In genomic region chr7:29596593-29597178, GRCh38 we compare ENCODE assay signal across 20 cellular contexts. TPM values are rescaled to one million over a fixed set of nuclear protein-coding genes. Genes with fewer than 3 reads are reported as not detected.
DNase-seq lines count a peak whose midpoint lies in the region; ATAC-seq, FAIRE-seq and TF ChIP-seq lines count a peak whose summit lies in the region.
"Had no signal": no experiment of that assay in that cellular context is flagged by ENCODE, and none has a peak within 500 bp of the region (broad histone marks: within the 10 kb centered on the region; RNA-seq: fewer than 3 reads in every experiment).

No MANE protein-coding gene starts in this region.

- H3K27ac Mint-ChIP-seq in activated CD4-positive, alpha-beta T cell treated with anti-CD3 and anti-CD28 coated beads, Interleukin-2, amount 10 ng/mL, durations not matched to agents 24 days and 14 days, result no peak overlapping the region
- H3K27ac Mint-ChIP-seq in activated CD4-positive, alpha-beta T cell treated with anti-CD3 and anti-CD28 coated beads, Interleukin-2, amount 10 ng/mL, durations not matched to agents 7 days and 5 days, result no peak overlapping the region
- H3K27ac Mint-ChIP-seq: H9 had no signal

- H3K4me1 Mint-ChIP-seq in activated CD4-positive, alpha-beta T cell treated with anti-CD3 and anti-CD28 coated beads, Interleukin-2, amount 10 ng/mL, durations not matched to agents 24 days and 14 days, result no peaks in the 10 kb centered on the region
- H3K4me1 Mint-ChIP-seq in activated CD4-positive, alpha-beta T cell treated with anti-CD3 and anti-CD28 coated beads, Interleukin-2, amount 10 ng/mL, durations not matched to agents 7 days and 5 days, result no peaks in the 10 kb centered on the region

- POLR2A ChIA-PET in activated CD4-positive, alpha-beta T cell treated with anti-CD3 and anti-CD28 coated beads, Interleukin-2, amount 10 ng/mL, durations not matched to agents 7 days and 5 days (lab: Charles Lee), result no interaction called here
- POLR2A ChIA-PET in HEK293T (lab: Yijun Ruan, JAX), result no interaction called here

- H3K4me3 Mint-ChIP-seq in activated CD4-positive, alpha-beta T cell treated with anti-CD3 and anti-CD28 coated beads, Interleukin-2, amount 10 ng/mL, durations not matched to agents 24 days and 14 days, result no peak overlapping the region
- H3K4me3 Mint-ChIP-seq in activated CD4-positive, alpha-beta T cell treated with anti-CD3 and anti-CD28 coated beads, Interleukin-2, amount 10 ng/mL, durations not matched to agents 7 days and 5 days, result no peak overlapping the region
- H3K4me3 Mint-ChIP-seq: H9 had no signal

- H3K4me3 ChIP-seq in bronchial epithelial cell (ENCODE audit: low read depth, low read length) (no peak overlapping the region), ascending aorta (no peak overlapping the region), osteoblast (ENCODE audit: insufficient read depth, low read length) (no peak overlapping the region)
- H3K4me3 ChIP-seq: GM12878 had no signal

- H3K4me2 ChIP-seq in osteoblast (ENCODE audit: insufficient read depth, low read length), result no peak overlapping the region

- peak; percentile 26 for DNase-seq in activated CD4-positive, alpha-beta T cell treated with anti-CD3 and anti-CD28 coated beads, Interleukin-2, amount 10 ng/mL, durations not matched to agents 24 days and 14 days
- no peak for DNase-seq in activated CD4-positive, alpha-beta T cell treated with anti-CD3 and anti-CD28 coated beads, Interleukin-2, amount 10 ng/mL, durations not matched to agents 7 days and 5 days
- DNase-seq in bronchial epithelial cell (ENCODE audit: low read depth) (no peak), ascending aorta (ENCODE audit: low spot score in 2 of 2) (no peak), osteoblast (ENCODE audit: insufficient read length, low spot score, missing footprints) (no peak), HEK293T (ENCODE audit: extremely low spot score) (no peak)
- DNase-seq: 8988T, C1 segment of cervical spinal cord, DND-41, H9, MV-4-11, NCI-H1417, NCI-H187 treated with DMSO at 0.1 percent for 48 hours, NCI-H446, NCI-H774, RPMI8226 had no signal

- CTCF ChIA-PET in activated CD4-positive, alpha-beta T cell treated with anti-CD3 and anti-CD28 coated beads, Interleukin-2, amount 10 ng/mL, durations not matched to agents 7 days and 5 days (lab: Charles Lee), result no interaction called here
- CTCF ChIA-PET in HEK293T (lab: Yijun Ruan, JAX), result interaction anchor here (0.6 kb wide), 1 partner anchor 675 kb away, joined by 3 read pairs; no protein-coding TSS in a partner anchor

- H2AFZ ChIP-seq in osteoblast (ENCODE audit: low read length), result no peak overlapping the region

- TF ChIP-seq CTCF in bronchial epithelial cell (IDR thresholded peaks at IDR 0.05; ENCODE audit: insufficient read depth, low read length, severe bottlenecking) (no peak), ascending aorta (IDR thresholded peaks at IDR 0.05) (no peak), osteoblast (IDR thresholded peaks at IDR 0.05; ENCODE audit: extremely low read depth, low read depth, low read length) (no peak)

- FAIRE-seq in bronchial epithelial cell (lab: Jason Lieb, UNC) (peak; percentile 75), islet of Langerhans (lab: Jason Lieb, UNC) (peak; percentile 17)
- FAIRE-seq: G401.6, GM12878 had no signal

- no peaks in the 10 kb centered on the region for H3K27me3 Mint-ChIP-seq in activated CD4-positive, alpha-beta T cell treated with anti-CD3 and anti-CD28 coated beads, Interleukin-2, amount 10 ng/mL, durations not matched to agents 24 days and 14 days
- H3K27me3 Mint-ChIP-seq in activated CD4-positive, alpha-beta T cell treated with anti-CD3 and anti-CD28 coated beads, Interleukin-2, amount 10 ng/mL, durations not matched to agents 7 days and 5 days, result no peaks in the 10 kb centered on the region

- H3K27me3 ChIP-seq in bronchial epithelial cell (ENCODE audit: control insufficient read depth, insufficient read depth, low read length) (no peaks in the 10 kb centered on the region), ascending aorta (no peaks in the 10 kb centered on the region), osteoblast (ENCODE audit: insufficient read depth, low read length) (no peaks in the 10 kb centered on the region)

- intact Hi-C loops in activated CD4-positive, alpha-beta T cell treated with anti-CD3 and anti-CD28 coated beads, Interleukin-2, amount 10 ng/mL, durations not matched to agents 24 days and 14 days (cut with micrococcal nuclease), result no loop called here
- intact Hi-C loops in ascending aorta (cut with DNase I), result no loop called here

- H3K79me2 ChIP-seq in osteoblast (ENCODE audit: insufficient read depth, low read length), result no peaks in the 10 kb centered on the region

- H3K4me1 ChIP-seq in ascending aorta (no peaks in the 10 kb centered on the region), osteoblast (ENCODE audit: insufficient read depth, low read length) (no peaks in the 10 kb centered on the region)

- ATAC-seq in GM21360 (IDR thresholded peaks at IDR 0.05; ENCODE audit: unreplicated experiment), result no peak
- ATAC-seq: GM12878 had no signal

- no peaks in the 10 kb centered on the region for H3K36me3 Mint-ChIP-seq in activated CD4-positive, alpha-beta T cell treated with anti-CD3 and anti-CD28 coated beads, Interleukin-2, amount 10 ng/mL, durations not matched to agents 24 days and 14 days (ENCODE audit: low read depth)
- H3K36me3 Mint-ChIP-seq in activated CD4-positive, alpha-beta T cell treated with anti-CD3 and anti-CD28 coated beads, Interleukin-2, amount 10 ng/mL, durations not matched to agents 7 days and 5 days (ENCODE audit: low read depth), result no peaks in the 10 kb centered on the region

- no peaks in the 10 kb centered on the region for H3K9me3 ChIP-seq in ascending aorta
- no peaks in the 10 kb centered on the region for H3K9me3 ChIP-seq in osteoblast (ENCODE audit: low read depth, low read length)

- H3K36me3 ChIP-seq in bronchial epithelial cell (ENCODE audit: control insufficient read depth, insufficient read depth, low read length) (no peaks in the 10 kb centered on the region), ascending aorta (no peaks in the 10 kb centered on the region), osteoblast (ENCODE audit: insufficient read depth, low read length) (no peaks in the 10 kb centered on the region)

- H3K27ac ChIP-seq in ascending aorta (no peak overlapping the region), osteoblast (ENCODE audit: low read depth, low read length) (no peak overlapping the region)

- no peaks in the 10 kb centered on the region for H3K9me3 Mint-ChIP-seq in activated CD4-positive, alpha-beta T cell treated with anti-CD3 and anti-CD28 coated beads, Interleukin-2, amount 10 ng/mL, durations not matched to agents 24 days and 14 days
- H3K9me3 Mint-ChIP-seq in activated CD4-positive, alpha-beta T cell treated with anti-CD3 and anti-CD28 coated beads, Interleukin-2, amount 10 ng/mL, durations not matched to agents 7 days and 5 days, result no peaks in the 10 kb centered on the region
- H3K9me3 Mint-ChIP-seq: H9 had no signal

- no peaks in the 10 kb centered on the region for H4K20me1 ChIP-seq in osteoblast (ENCODE audit: insufficient read depth, low read length)

TF ChIP-seq in HEK293T, 16 proteins besides CTCF, POLR2A, EP300 and RAD21:
- TF ChIP-seq NFRKB (IDR thresholded peaks at IDR 0.05) (no peak), FOXM1 (IDR thresholded peaks at IDR 0.05; ENCODE audit: borderline replicate concordance) (no peak), SP1 (IDR thresholded peaks at IDR 0.05) (no peak), LEF1 (IDR thresholded peaks at IDR 0.05; ENCODE audit: borderline replicate concordance) (no peak), SUZ12 (IDR thresholded peaks at IDR 0.05) (no peak), PKNOX1 (IDR thresholded peaks at IDR 0.05) (no peak), FOXK2 (IDR thresholded peaks at IDR 0.05) (no peak), L3MBTL2 (conservative IDR thresholded peaks at IDR 0.05) (no peak), ZNF384 (IDR thresholded peaks at IDR 0.05) (no peak), CTBP1 (IDR thresholded peaks at IDR 0.05; ENCODE audit: borderline replicate concordance) (no peak)
TF ChIP-seq in HEK293T: peak in this region for 0.

RNA-seq across cellular contexts. Expression of gene PRR15, which starts 33.1 kb away (rescaled TPM):
- not detected in 2 replicates for total RNA-seq in activated CD4-positive, alpha-beta T cell treated with anti-CD3 and anti-CD28 coated beads, Interleukin-2, amount 10 ng/mL, durations not matched to agents 24 days and 14 days
- total RNA-seq in activated CD4-positive, alpha-beta T cell treated with anti-CD3 and anti-CD28 coated beads, Interleukin-2, amount 10 ng/mL, durations not matched to agents 7 days and 5 days, result not detected
- 1.9 and 2.1 TPM in 2 replicates for total RNA-seq in bronchial epithelial cell
- total RNA-seq in ascending aorta, result not detected
- total RNA-seq in osteoblast, result 1.1 and 1.2 TPM in 2 replicates
- total RNA-seq: GM12878 had no signal
